In the genomic region with DNA sequence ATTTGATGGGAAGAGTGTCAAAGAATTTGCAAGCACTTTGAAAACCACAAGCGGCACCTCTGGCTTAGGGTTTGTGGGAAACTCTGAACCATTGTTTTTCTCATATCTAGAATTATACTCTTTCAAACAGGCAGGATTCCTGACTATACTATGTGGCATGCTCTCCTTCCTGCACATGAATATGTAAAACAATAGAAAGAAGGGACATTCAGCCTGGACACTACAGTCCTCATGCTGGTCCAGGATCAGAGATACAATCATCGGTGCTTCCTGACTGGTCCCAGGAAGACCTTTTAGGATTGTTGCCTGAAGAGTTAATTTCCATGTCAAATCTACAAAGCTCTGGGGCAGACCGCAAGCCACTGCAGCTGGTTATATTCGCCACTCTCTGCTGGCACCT, we compare ENCODE assay signal across 24 cellular contexts.
"Had no signal": no experiment of that assay in that cellular context is flagged by ENCODE, and none has a peak within 500 bp of the region (broad histone marks: within the 10 kb centered on the region; RNA-seq: fewer than 3 reads in every experiment).

No MANE protein-coding gene starts in this region.

- H3K27ac ChIP-seq: ascending aorta, cardiac muscle cell, gastroesophageal sphincter, pancreas, psoas muscle, skin epidermis, tibial artery had no signal

- H3K9me3 ChIP-seq: ascending aorta, gastroesophageal sphincter, mucosa of descending colon, pancreas, psoas muscle, tibial artery had no signal

- H3K27me3 ChIP-seq: ascending aorta, cardiac muscle cell, gastroesophageal sphincter, pancreas, tibial artery had no signal

- H3K36me3 ChIP-seq: ascending aorta, cardiac muscle cell, gastroesophageal sphincter, pancreas, tibial artery had no signal

- DNase-seq: activated CD4-positive, alpha-beta T cell treated with anti-CD3 and anti-CD28 coated beads for 1 hour; activated CD4-positive, alpha-beta T cell treated with anti-CD3 and anti-CD28 coated beads, Interleukin-2, amount 50 U/mL, for 1 hour; activated T-cell treated with anti-CD3 and anti-CD28 coated beads, Interleukin-2, amount 50 U/mL, for 1 hour; effector CD8-positive, alpha-beta T cell; head of caudate nucleus; hypothalamus; left ventricle myocardium superior; mucosa of descending colon; nephron progenitor cell; pancreas; psoas muscle; right cardiac atrium; stimulated activated CD4-positive, alpha-beta T cell treated with anti-CD3 and anti-CD28 coated beads, Interleukin-1b, Interleukin-23, amount 100 ng/mL, for 48 hours; stimulated activated naive CD8-positive, alpha-beta T cell treated with anti-CD3 and anti-CD28 coated beads, Interleukin-15, amount 100 ng/mL, for 72 hours; T-helper 1 cell; T-helper 9 cell; tibial artery had no signal

- H3K4me3 ChIP-seq: ascending aorta, cardiac muscle cell, gastroesophageal sphincter, mucosa of descending colon, pancreas, psoas muscle, skin epidermis, tibial artery had no signal

- H3K4me1 ChIP-seq: ascending aorta, pancreas, psoas muscle, tibial artery had no signal

- ATAC-seq: activated naive CD4-positive, alpha-beta T cell treated with anti-CD3 and anti-CD28 coated beads, Interleukin-2, amount 50 U/mL, for 72 hours; esophagus mucosa; gastroesophageal sphincter; left ventricle myocardium superior; mucosa of descending colon; pancreas; psoas muscle; right cardiac atrium; stimulated activated effector memory CD8-positive, alpha-beta T cell treated with anti-CD3 and anti-CD28 coated beads, Interleukin-12 subunit alpha, Interleukin-12 subunit beta, amount 100 ng/mL, for 72 hours; stimulated activated naive CD8-positive, alpha-beta T cell treated with anti-CD3 and anti-CD28 coated beads, Interleukin-15, amount 100 ng/mL, for 72 hours had no signal
